32 cellular contexts compared by ENCODE assay signal in genomic region chr1:11823366-11824137, GRCh38. TPM values are rescaled to one million over a fixed set of nuclear protein-coding genes. Genes with fewer than 3 reads are reported as not detected.
DNase-seq lines count a peak whose midpoint lies in the region; ATAC-seq, FAIRE-seq and TF ChIP-seq lines count a peak whose summit lies in the region.
"Had no signal": no experiment of that assay in that cellular context is flagged by ENCODE, and none has a peak within 500 bp of the region (broad histone marks: within the 10 kb centered on the region; RNA-seq: fewer than 3 reads in every experiment).

No MANE protein-coding gene starts in this region.

- H3K9ac ChIP-seq in keratinocyte (ENCODE audit: control insufficient read depth, extremely low read depth, insufficient read depth, low read length) (no peak overlapping the region), smooth muscle cell (ENCODE audit: low read depth) (no peak overlapping the region)
- H3K9ac ChIP-seq: BLaER1 treated with 17β-estradiol and CSF1 and Interleukin-3, amounts not matched to agents 10 nM and 100 nM had no signal

- POLR2A ChIA-PET in A549 (lab: Yijun Ruan, JAX), result interaction anchor here (0.8 kb wide), 1 partner anchor 17 kb away, joined by 3 read pairs; the partner anchor contains the start of genes CLCN6 and MTHFR

- no peak overlapping the region for H2AFZ ChIP-seq in keratinocyte (ENCODE audit: control insufficient read depth, low read length)
- no peak overlapping the region for H2AFZ ChIP-seq in smooth muscle cell (ENCODE audit: low read depth)

- H3K4me1 ChIP-seq in A549 (no peaks in the 10 kb centered on the region), keratinocyte (ENCODE audit: control insufficient read depth, extremely low read depth, insufficient read depth, low read length) (peaks cover 7% of the 10 kb centered on the region), smooth muscle cell (ENCODE audit: low read depth) (no peaks in the 10 kb centered on the region)

- H3K36me3 ChIP-seq in keratinocyte (ENCODE audit: control insufficient read depth in 2 of 2, extremely low read depth in 1 of 2, insufficient read depth in 2 of 2, low read length in 2 of 2) (peaks cover 37 to 40% of the 10 kb centered on the region in 2 experiments), smooth muscle cell (ENCODE audit: low read depth) (peaks cover 4% of the 10 kb centered on the region), WERI-Rb-1 (peaks cover 35% of the 10 kb centered on the region)

- no peaks in the 10 kb centered on the region for H3K9me3 ChIP-seq in A549
- no peaks in the 10 kb centered on the region for H3K9me3 ChIP-seq in keratinocyte (ENCODE audit: control insufficient read depth, low read depth, low read length)
- H3K9me3 ChIP-seq in smooth muscle cell (replicated peaks; ENCODE audit: low read depth), result no peaks in the 10 kb centered on the region
- H3K9me3 ChIP-seq in WERI-Rb-1 (ENCODE audit: severe bottlenecking), result no peaks in the 10 kb centered on the region
- H3K9me3 ChIP-seq: BLaER1 treated with 17β-estradiol and CSF1 and Interleukin-3, amounts not matched to agents 10 nM and 100 nM had no signal

- no peak for DNase-seq in A549 (ENCODE audit: low read depth in 1 of 2, low spot score in 1 of 2)
- DNase-seq in H4 (ENCODE audit: low spot score), result peak; percentile 42
- peak; percentile 28 for DNase-seq in astrocyte of the spinal cord (ENCODE audit: low read depth, low spot score)
- DNase-seq in keratinocyte (ENCODE audit: low read depth, low spot score), result no peak
- DNase-seq in DMS153 treated with DMSO at 0.1 percent for 48 hours (lab: John Stamatoyannopoulos, UW; ENCODE audit: unreplicated experiment), result no peak
- DNase-seq in smooth muscle cell (lab: John Stamatoyannopoulos, UW; ENCODE audit: unreplicated experiment), result no peak
- no peak for DNase-seq in activated CD4-positive, alpha-beta T cell treated with anti-CD3 and anti-CD28 coated beads for 48 hours
- no peak for DNase-seq in WERI-Rb-1
- DNase-seq: AML-193; CD4-positive, alpha-beta T cell; COR-L47; EL; GF-D8; KBM-7; MV-4-11; NCI-H1105; NCI-H146; NCI-H2029; NCI-H510A; NCI-H69; SHP77 had no signal

- H3K27me3 ChIP-seq in keratinocyte (ENCODE audit: control insufficient read depth, extremely low read depth, insufficient read depth, low read length) (no peaks in the 10 kb centered on the region), smooth muscle cell (ENCODE audit: low read depth) (no peaks in the 10 kb centered on the region), WERI-Rb-1 (ENCODE audit: insufficient read depth, low read depth, severe bottlenecking) (no peaks in the 10 kb centered on the region)
- H3K27me3 ChIP-seq: BLaER1 treated with 17β-estradiol and CSF1 and Interleukin-3, amounts not matched to agents 10 nM and 100 nM had no signal

- no peaks in the 10 kb centered on the region for H4K20me1 ChIP-seq in keratinocyte (ENCODE audit: control insufficient read depth, extremely low read depth, insufficient read depth, low read length)
- peaks cover under 1% of the 10 kb centered on the region for H4K20me1 ChIP-seq in smooth muscle cell (ENCODE audit: low read depth)

- dilution Hi-C loops in keratinocyte (cut with MboI; ENCODE audit: extremely low pct_ligation_motif_present, low sequenced_read_pairs), result no loop called here

- TF ChIP-seq CTCF in A549 (IDR thresholded peaks at IDR 0.05), result no peak
- no peak for TF ChIP-seq CTCF in astrocyte of the spinal cord (IDR thresholded peaks at IDR 0.05; ENCODE audit: low read depth, low read length)
- no peak for TF ChIP-seq CTCF in keratinocyte (optimal IDR thresholded peaks at IDR 0.05 in 1 of 3, IDR thresholded peaks at IDR 0.05 in 1 of 3, conservative IDR thresholded peaks at IDR 0.05 in 1 of 3; ENCODE audit: extremely low read depth in 1 of 3, insufficient read depth in 2 of 3, low read length in 3 of 3)
- no peak for TF ChIP-seq CTCF in smooth muscle cell (IDR thresholded peaks at IDR 0.05; ENCODE audit: borderline replicate concordance, insufficient read depth, poor library complexity, severe bottlenecking)
- TF ChIP-seq CTCF in WERI-Rb-1 (IDR thresholded peaks at IDR 0.05; ENCODE audit: low read depth, low read length), result no peak

- TF ChIP-seq RAD21 in A549 (conservative IDR thresholded peaks at IDR 0.05 in 1 of 2, IDR thresholded peaks at IDR 0.05 in 1 of 2), result no peak

- CTCF ChIA-PET in A549 (lab: Yijun Ruan, JAX), result interaction anchor here (0.5 to 2.5 kb wide), 3 partner anchors 14 to 31 kb away, joined by 3 to 13 read pairs (median 3); no protein-coding TSS in a partner anchor

- H3K27ac ChIP-seq in A549 (no peak overlapping the region), keratinocyte (ENCODE audit: control insufficient read depth, insufficient read depth, low read length) (no peak overlapping the region), smooth muscle cell (ENCODE audit: low read depth) (no peak overlapping the region), WERI-Rb-1 (no peak overlapping the region)
- H3K27ac ChIP-seq: BLaER1 treated with 17β-estradiol and CSF1 and Interleukin-3, amounts not matched to agents 10 nM and 100 nM; HL-60; RWPE1 had no signal

- H3K79me2 ChIP-seq in keratinocyte (ENCODE audit: control insufficient read depth, insufficient read depth, low read length) (no peaks in the 10 kb centered on the region), smooth muscle cell (ENCODE audit: low read depth) (no peaks in the 10 kb centered on the region)

- H3F3A ChIP-seq in smooth muscle cell (ENCODE audit: low read depth), result no peaks in the 10 kb centered on the region

- H3K4me2 ChIP-seq in A549 (no peak overlapping the region), keratinocyte (ENCODE audit: control insufficient read depth, extremely low read depth, insufficient read depth, low read depth, low read length) (no peak overlapping the region), smooth muscle cell (no peak overlapping the region)
- H3K4me2 ChIP-seq: BLaER1 treated with 17β-estradiol and CSF1 and Interleukin-3, amounts not matched to agents 10 nM and 100 nM had no signal

- no peaks in the 10 kb centered on the region for H3K9me1 ChIP-seq in keratinocyte (ENCODE audit: control insufficient read depth, extremely low read depth, insufficient read depth, low read length)

- no peak for FAIRE-seq in A549 (lab: Jason Lieb, UNC)
- peak; percentile 9 for FAIRE-seq in keratinocyte (lab: Jason Lieb, UNC)
- FAIRE-seq: A204.1, GM12892, GM19239, H54 had no signal

- 89% methylated on average over 17 of the region's 17 CpGs for WGBS in A549 (ENCODE audit: missing lambda C conversion rate)
- WGBS in smooth muscle cell (ENCODE audit: low lambda C conversion rate), result 96% methylated on average over 17 of the region's 17 CpGs

- in situ Hi-C loops in astrocyte of the spinal cord (cut with HindIII; ENCODE audit: low sequenced_read_pairs), result no loop called here

- no peak for ATAC-seq in A549
- ATAC-seq: Panc1 had no signal

- TF ChIP-seq POLR2A in A549 (IDR thresholded peaks at IDR 0.05; ENCODE audit: low read length), result no peak

- no peak for TF ChIP-seq EP300 in A549 (IDR thresholded peaks at IDR 0.05)

- H3K4me3 ChIP-seq in A549, result no peak overlapping the region
- no peak overlapping the region for H3K4me3 ChIP-seq in astrocyte of the spinal cord (ENCODE audit: low read depth, low read length)
- no peak overlapping the region for H3K4me3 ChIP-seq in keratinocyte (ENCODE audit: control insufficient read depth in 2 of 3, extremely low read depth in 1 of 3, insufficient read depth in 2 of 3, low read depth in 1 of 3, low read length in 3 of 3)
- no peak overlapping the region for H3K4me3 ChIP-seq in smooth muscle cell
- no peak overlapping the region for H3K4me3 ChIP-seq in WERI-Rb-1 (ENCODE audit: low read depth, low read length)
- H3K4me3 ChIP-seq: BLaER1 treated with 17β-estradiol and CSF1 and Interleukin-3, amounts not matched to agents 10 nM and 100 nM had no signal

RNA-seq across cellular contexts. Expression of gene CLCN6, which starts 17.6 kb away (rescaled TPM):
- polyA plus RNA-seq in A549 (2011; rRNA removed) (5.7 and 8.2 TPM in 2 replicates), A549 (2017; fragmentation: RNase III; extraction: RNeasy Plus Mini Kit Qiagen cat#74134 plus additional on column Dnase treatment) (6.1 to 9.0 TPM (median 8.9 TPM) in 3 replicates), keratinocyte (5.2 to 9.8 TPM (median 7.4 TPM) in 3 replicates), smooth muscle cell (9.9 and 14.8 TPM in 2 replicates)
- 3.3 and 4.1 TPM in 2 replicates for polyA plus RNA-seq in A549 (2012; cell fraction: cytosol; rRNA removed)
- 16.1 and 19.6 TPM in 2 replicates for polyA plus RNA-seq in A549 (2012; cell fraction: nucleus; rRNA removed)
- 6.0 and 7.6 TPM in 2 replicates for polyA minus RNA-seq in A549 (2011; rRNA and poly(A)+ RNA removed)
- total RNA-seq in H4 (2014; rRNA removed; shearing (Covaris generic)), result 1.8 and 4.4 TPM in 2 replicates
- 2.0 TPM for polyA plus RNA-seq in keratinocyte (2011; ENCODE audit: low read depth)
- polyA plus RNA-seq in keratinocyte (2011; cell fraction: cytosol; rRNA removed), result 2.7 and 2.9 TPM in 2 replicates
- 36.0 and 38.6 TPM in 2 replicates for polyA plus RNA-seq in keratinocyte (2011; cell fraction: nucleus; rRNA removed)
- polyA plus RNA-seq in keratinocyte (2012; ENCODE audit: low replicate concordance), result 4.5 and 8.1 TPM in 2 replicates
- polyA minus RNA-seq in keratinocyte, result 5.0 to 12.1 TPM (median 7.7 TPM) in 3 replicates
- polyA minus RNA-seq in keratinocyte (2011; cell fraction: cytosol; rRNA and poly(A)+ RNA removed), result 3.1 TPM
- polyA minus RNA-seq in keratinocyte (2011; cell fraction: nucleus; rRNA and poly(A)+ RNA removed), result 11.4 and 19.6 TPM in 2 replicates
- total RNA-seq in smooth muscle cell, result 8.4 and 13.6 TPM in 2 replicates

RNA-seq across cellular contexts. Expression of gene MTHFR, which starts 17.8 kb away (rescaled TPM):
- polyA plus RNA-seq in A549 (2011; rRNA removed) (4.5 and 5.0 TPM in 2 replicates), A549 (2017; fragmentation: RNase III; extraction: RNeasy Plus Mini Kit Qiagen cat#74134 plus additional on column Dnase treatment) (4.1 to 5.3 TPM (median 5.2 TPM) in 3 replicates), keratinocyte (5.1 to 8.3 TPM (median 5.2 TPM) in 3 replicates), smooth muscle cell (6.1 and 8.3 TPM in 2 replicates)
- 2.9 and 3.6 TPM in 2 replicates for polyA plus RNA-seq in A549 (2012; cell fraction: cytosol; rRNA removed)
- 7.7 and 8.1 TPM in 2 replicates for polyA plus RNA-seq in A549 (2012; cell fraction: nucleus; rRNA removed)
- 10.9 and 12.7 TPM in 2 replicates for polyA minus RNA-seq in A549 (2011; rRNA and poly(A)+ RNA removed)
- 3.6 and 6.0 TPM in 2 replicates for total RNA-seq in H4 (2014; rRNA removed; shearing (Covaris generic))
- polyA plus RNA-seq in keratinocyte (2011; ENCODE audit: low read depth), result 3.8 TPM
- 2.1 and 3.4 TPM in 2 replicates for polyA plus RNA-seq in keratinocyte (2011; cell fraction: cytosol; rRNA removed)
- 11.3 and 14.8 TPM in 2 replicates for polyA plus RNA-seq in keratinocyte (2011; cell fraction: nucleus; rRNA removed)
- polyA plus RNA-seq in keratinocyte (2012; ENCODE audit: low replicate concordance), result 4.2 and 6.4 TPM in 2 replicates
- polyA minus RNA-seq in keratinocyte, result 12.4 to 12.7 TPM (median 12.6 TPM) in 3 replicates
- polyA minus RNA-seq in keratinocyte (2011; cell fraction: cytosol; rRNA and poly(A)+ RNA removed), result 6.5 TPM
- 17.3 TPM in 2 replicates for polyA minus RNA-seq in keratinocyte (2011; cell fraction: nucleus; rRNA and poly(A)+ RNA removed)
- total RNA-seq in smooth muscle cell, result 12.1 and 15.2 TPM in 2 replicates

RNA-seq across cellular contexts. Expression of gene NPPA, which starts 24.0 kb away (rescaled TPM):
- polyA plus RNA-seq in A549 (2011; rRNA removed), result not detected in 2 replicates
- not detected in 2 replicates for polyA plus RNA-seq in A549 (2012; cell fraction: cytosol; rRNA removed)
- not detected in 2 replicates for polyA plus RNA-seq in A549 (2012; cell fraction: nucleus; rRNA removed)
- not detected in 3 replicates for polyA plus RNA-seq in A549 (2017; fragmentation: RNase III; extraction: RNeasy Plus Mini Kit Qiagen cat#74134 plus additional on column Dnase treatment)
- polyA minus RNA-seq in A549 (2011; rRNA and poly(A)+ RNA removed), result not detected in 2 replicates
- total RNA-seq in H4 (2014; rRNA removed; shearing (Covaris generic)), result not detected in 2 replicates
- polyA plus RNA-seq in keratinocyte, result not detected in 3 replicates
- polyA plus RNA-seq in keratinocyte (2011; ENCODE audit: low read depth), result not detected
- not detected in 2 replicates for polyA plus RNA-seq in keratinocyte (2011; cell fraction: cytosol; rRNA removed)
- polyA plus RNA-seq in keratinocyte (2011; cell fraction: nucleus; rRNA removed), result not detected in 2 replicates
- polyA plus RNA-seq in keratinocyte (2012; ENCODE audit: low replicate concordance), result 0.47 TPM in 1 of 2 replicates, not detected in the other
- not detected in 3 replicates for polyA minus RNA-seq in keratinocyte
- not detected for polyA minus RNA-seq in keratinocyte (2011; cell fraction: cytosol; rRNA and poly(A)+ RNA removed)
- not detected in 2 replicates for polyA minus RNA-seq in keratinocyte (2011; cell fraction: nucleus; rRNA and poly(A)+ RNA removed)
- total RNA-seq in smooth muscle cell, result not detected in 2 replicates
- polyA plus RNA-seq in smooth muscle cell, result 0.48 and 1.4 TPM in 2 replicates
- total RNA-seq: CD4-positive, alpha-beta T cell; LHCN-M2; MCF 10A; SK-MEL-5 had no signal

RNA-seq across cellular contexts. Expression of gene NPPB, which starts 35.2 kb away (rescaled TPM):
- polyA plus RNA-seq in A549 (2011; rRNA removed) (not detected in 2 replicates), A549 (2017; fragmentation: RNase III; extraction: RNeasy Plus Mini Kit Qiagen cat#74134 plus additional on column Dnase treatment) (0.18 to 0.20 TPM in 2 of 3 replicates, not detected in the other), keratinocyte (not detected in 3 replicates), smooth muscle cell (9.6 and 12.2 TPM in 2 replicates)
- polyA plus RNA-seq in A549 (2012; cell fraction: cytosol; rRNA removed), result 0.11 and 0.35 TPM in 2 replicates
- 0.22 and 0.29 TPM in 2 replicates for polyA plus RNA-seq in A549 (2012; cell fraction: nucleus; rRNA removed)
- not detected in 2 replicates for polyA minus RNA-seq in A549 (2011; rRNA and poly(A)+ RNA removed)
- total RNA-seq in H4 (2014; rRNA removed; shearing (Covaris generic)), result not detected in 2 replicates
- not detected for polyA plus RNA-seq in keratinocyte (2011; ENCODE audit: low read depth)
- polyA plus RNA-seq in keratinocyte (2011; cell fraction: cytosol; rRNA removed), result not detected in 2 replicates
- not detected in 2 replicates for polyA plus RNA-seq in keratinocyte (2011; cell fraction: nucleus; rRNA removed)
- polyA plus RNA-seq in keratinocyte (2012; ENCODE audit: low replicate concordance), result not detected in 2 replicates
- polyA minus RNA-seq in keratinocyte, result not detected in 3 replicates
- polyA minus RNA-seq in keratinocyte (2011; cell fraction: cytosol; rRNA and poly(A)+ RNA removed), result not detected
- not detected in 2 replicates for polyA minus RNA-seq in keratinocyte (2011; cell fraction: nucleus; rRNA and poly(A)+ RNA removed)
- 6.7 and 9.5 TPM in 2 replicates for total RNA-seq in smooth muscle cell
- total RNA-seq: CD4-positive, alpha-beta T cell; LHCN-M2; MCF 10A; SK-MEL-5 had no signal

Comparison
In these comparisons a context has a peak if more than half of its experiments do, and no peak if none do; other contexts are left out.
1. DNase-seq: peak in H4 (single experiment) and astrocyte of the spinal cord (single experiment); none in A549 (0 of 2), keratinocyte (single experiment), DMS153 treated with DMSO at 0.1 percent for 48 hours (single experiment), smooth muscle cell (single experiment), activated CD4-positive, alpha-beta T cell treated with anti-CD3 and anti-CD28 coated beads for 48 hours (single experiment) and WERI-Rb-1 (single experiment).